25 cellular contexts compared by ENCODE assay signal in the genomic region with DNA sequence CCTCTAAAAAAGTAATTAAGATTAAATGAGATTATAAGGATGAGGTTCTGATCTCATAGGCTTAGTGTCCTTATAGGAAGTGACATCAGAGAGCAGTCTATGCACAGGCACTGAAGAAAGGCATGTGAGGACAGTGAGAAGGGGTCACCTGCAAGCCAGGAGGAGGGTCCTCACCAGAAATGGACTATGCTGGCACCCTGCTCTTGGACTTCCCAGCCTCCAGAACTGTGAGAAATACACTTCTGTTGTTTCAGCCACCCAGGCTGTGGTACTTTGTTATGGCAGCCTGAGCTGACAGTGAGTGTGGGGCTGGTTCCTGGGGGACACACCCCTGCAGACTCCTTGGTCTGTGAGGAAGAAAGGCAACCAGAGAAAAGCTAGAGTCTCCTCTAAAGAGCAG.
"Had no signal": no experiment of that assay in that cellular context is flagged by ENCODE, and none has a peak within 500 bp of the region (broad histone marks: within the 10 kb centered on the region; RNA-seq: fewer than 3 reads in every experiment).

No MANE protein-coding gene starts in this region.

- H3K36me3 Mint-ChIP-seq: activated naive CD8-positive, alpha-beta T cell treated with anti-CD3 and anti-CD28 coated beads for 36 hours; stimulated activated effector memory CD8-positive, alpha-beta T cell treated with anti-CD3 and anti-CD28 coated beads, Interleukin-12 subunit alpha, Interleukin-12 subunit beta, amount 100 ng/mL, for 72 hours had no signal

- H3K27ac ChIP-seq: adrenal gland, coronary artery, heart left ventricle, skin epidermis, tibial artery had no signal

- H3K4me1 ChIP-seq: adrenal gland, tibial artery had no signal

- H3K4me3 Mint-ChIP-seq: activated CD4-positive, alpha-beta T cell treated with anti-CD3 and anti-CD28 coated beads for 36 hours; activated naive CD4-positive, alpha-beta T cell treated with anti-CD3 and anti-CD28 coated beads for 36 hours; activated naive CD8-positive, alpha-beta T cell treated with anti-CD3 and anti-CD28 coated beads for 36 hours; activated T-helper 1 cell treated with anti-CD3 and anti-CD28 coated beads, Interleukin-12 subunit alpha, Interleukin-12 subunit beta, Interleukin-2, Interleukin-4 antibody, amounts not matched to agents 30 ng/mL and 10 ng/mL and 1 ng/mL, durations not matched to agents 14 hours and 24 hours and 36 hours; effector memory CD8-positive, alpha-beta T cell; nephron; stimulated activated effector memory CD8-positive, alpha-beta T cell treated with anti-CD3 and anti-CD28 coated beads, Interleukin-12 subunit alpha, Interleukin-12 subunit beta, amount 100 ng/mL, for 72 hours had no signal

- H3K4me3 ChIP-seq: adrenal gland, body of pancreas, coronary artery, heart left ventricle, lung, skin epidermis, stomach, tibial artery had no signal

- H3K27me3 Mint-ChIP-seq: activated CD4-positive, alpha-beta T cell treated with anti-CD3 and anti-CD28 coated beads for 36 hours; activated naive CD8-positive, alpha-beta T cell treated with anti-CD3 and anti-CD28 coated beads for 36 hours; effector memory CD8-positive, alpha-beta T cell; progenitor cell of endocrine pancreas had no signal

- H3K27me3 ChIP-seq: adrenal gland, body of pancreas, heart left ventricle, stomach, tibial artery had no signal

- DNase-seq: activated CD4-positive, alpha-beta T cell treated with anti-CD3 and anti-CD28 coated beads for 36 hours; activated CD4-positive, CD25-positive, alpha-beta regulatory T cell; activated effector memory CD4-positive, alpha-beta T cell treated with anti-CD3 and anti-CD28 coated beads, Interleukin-2, amount 50 U/mL, for 16 hours; activated naive CD4-positive, alpha-beta T cell treated with anti-CD3 and anti-CD28 coated beads for 36 hours; activated naive CD8-positive, alpha-beta T cell treated with anti-CD3 and anti-CD28 coated beads for 36 hours; activated T-cell treated with anti-CD3 and anti-CD28 coated beads, Interleukin-2, amount 50 U/mL, for 1 hour; adrenal gland; aorta; body of pancreas; effector memory CD8-positive, alpha-beta T cell; foreskin fibroblast; heart left ventricle; kidney glomerular epithelial cell; stimulated activated CD4-positive, alpha-beta T cell treated with anti-CD3 and anti-CD28 coated beads, Interleukin-4, amount 100 ng/mL, for 24 hours; stomach; T-helper 1 cell; tibial artery had no signal

- H3K9me3 Mint-ChIP-seq: activated naive CD4-positive, alpha-beta T cell treated with anti-CD3 and anti-CD28 coated beads for 36 hours; activated naive CD8-positive, alpha-beta T cell treated with anti-CD3 and anti-CD28 coated beads for 36 hours; activated T-helper 1 cell treated with anti-CD3 and anti-CD28 coated beads, Interleukin-12 subunit alpha, Interleukin-12 subunit beta, Interleukin-2, Interleukin-4 antibody, amounts not matched to agents 30 ng/mL and 10 ng/mL and 1 ng/mL, durations not matched to agents 14 hours and 24 hours and 36 hours; effector memory CD8-positive, alpha-beta T cell; nephron; stimulated activated effector memory CD8-positive, alpha-beta T cell treated with anti-CD3 and anti-CD28 coated beads, Interleukin-12 subunit alpha, Interleukin-12 subunit beta, amount 100 ng/mL, for 72 hours had no signal

- ATAC-seq: activated CD4-positive, alpha-beta T cell treated with anti-CD3 and anti-CD28 coated beads for 36 hours; effector memory CD8-positive, alpha-beta T cell; heart left ventricle; sciatic nerve; stimulated activated effector memory CD8-positive, alpha-beta T cell treated with anti-CD3 and anti-CD28 coated beads, Interleukin-12 subunit alpha, Interleukin-12 subunit beta, amount 100 ng/mL, for 72 hours had no signal

- H3K27ac Mint-ChIP-seq: activated CD4-positive, alpha-beta T cell treated with anti-CD3 and anti-CD28 coated beads for 36 hours; activated naive CD4-positive, alpha-beta T cell treated with anti-CD3 and anti-CD28 coated beads for 36 hours; activated naive CD8-positive, alpha-beta T cell treated with anti-CD3 and anti-CD28 coated beads for 36 hours; activated T-helper 1 cell treated with anti-CD3 and anti-CD28 coated beads, Interleukin-12 subunit alpha, Interleukin-12 subunit beta, Interleukin-2, Interleukin-4 antibody, amounts not matched to agents 30 ng/mL and 10 ng/mL and 1 ng/mL, durations not matched to agents 14 hours and 24 hours and 36 hours; effector memory CD8-positive, alpha-beta T cell; nephron; progenitor cell of endocrine pancreas; stimulated activated effector memory CD8-positive, alpha-beta T cell treated with anti-CD3 and anti-CD28 coated beads, Interleukin-12 subunit alpha, Interleukin-12 subunit beta, amount 100 ng/mL, for 72 hours had no signal

- H3K4me1 Mint-ChIP-seq: nephron; stimulated activated effector memory CD8-positive, alpha-beta T cell treated with anti-CD3 and anti-CD28 coated beads, Interleukin-12 subunit alpha, Interleukin-12 subunit beta, amount 100 ng/mL, for 72 hours had no signal

- H3K36me3 ChIP-seq: adrenal gland, heart left ventricle, stomach, tibial artery had no signal

- H3K9me3 ChIP-seq: adrenal gland, body of pancreas, heart left ventricle, stomach, tibial artery had no signal
